Comparison of ENCODE assay signal across 8 cellular contexts in the genomic region with DNA sequence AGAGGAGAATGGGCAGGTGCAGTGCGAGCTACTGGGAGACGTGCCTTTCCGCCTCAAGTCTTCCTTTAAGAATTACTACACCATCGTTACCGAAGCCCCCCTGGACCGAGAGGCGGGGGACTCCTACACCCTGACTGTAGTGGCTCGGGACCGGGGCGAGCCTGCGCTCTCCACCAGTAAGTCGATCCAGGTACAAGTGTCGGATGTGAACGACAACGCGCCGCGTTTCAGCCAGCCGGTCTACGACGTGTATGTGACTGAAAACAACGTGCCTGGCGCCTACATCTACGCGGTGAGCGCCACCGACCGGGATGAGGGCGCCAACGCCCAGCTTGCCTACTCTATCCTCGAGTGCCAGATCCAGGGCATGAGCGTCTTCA. TPM values are rescaled to one million over a fixed set of nuclear protein-coding genes. Genes with fewer than 3 reads are reported as not detected.
DNase-seq lines count a peak whose midpoint lies in the region; ATAC-seq, FAIRE-seq and TF ChIP-seq lines count a peak whose summit lies in the region.

No MANE protein-coding gene starts in this region.

- in situ Hi-C loops in K562 (cut with MboI), result no loop called here

- no peak overlapping the region for H3K27ac Mint-ChIP-seq in MCF 10A (ENCODE audit: low read depth, unreplicated experiment)

- H3K9me3 Mint-ChIP-seq in MCF 10A (ENCODE audit: unreplicated experiment), result peaks cover 5% of the 10 kb centered on the region

- intact Hi-C loops in breast epithelium (cut with DNase I; ENCODE audit: low total_unique reads), result no loop called here
- intact Hi-C loops in MCF 10A (cut with micrococcal nuclease), result no loop called here
- intact Hi-C loops in K562 (cut with micrococcal nuclease), result loop anchor here (10.0 kb wide), 1 partner anchor 164 kb away; no protein-coding TSS in a partner anchor
- intact Hi-C loops in right lobe of liver (cut with DNase I), result no loop called here

- 12% methylated on average over 30 of the region's 32 CpGs for WGBS in K562 (ENCODE audit: insufficient coverage, low coverage, missing lambda C conversion rate)
- 1 to 8% methylated on average over 22 to 29 of the region's 32 CpGs for WGBS in upper lobe of left lung, 2 donors
- WGBS in right lobe of liver (ENCODE audit: insufficient coverage, low coverage, low lambda C conversion rate, missing lambda C conversion rate), result 0% methylated on average over 4 of the region's 32 CpGs

- CTCF ChIA-PET in MCF 10A (lab: Yijun Ruan, JAX) (interaction anchor here (0.7 to 4.9 kb wide), 2 partner anchors 328 to 333 kb away, joined by 3 to 26 read pairs; no protein-coding TSS in a partner anchor), K562 (lab: Yijun Ruan, JAX; ENCODE audit: low intra/inter-chr PET ratio) (no interaction called here)

- no peaks in the 10 kb centered on the region for H3K36me3 Mint-ChIP-seq in MCF 10A (ENCODE audit: insufficient read depth, unreplicated experiment)

- H3K4me3 Mint-ChIP-seq in MCF 10A (ENCODE audit: unreplicated experiment), result no peak overlapping the region

- H3K4me1 Mint-ChIP-seq in MCF 10A (ENCODE audit: insufficient read depth, unreplicated experiment), result peaks cover 7% of the 10 kb centered on the region

- H4K20me1 ChIP-seq in K562 (replicated peaks; ENCODE audit: control insufficient read depth, insufficient read depth, low read length), result no peaks in the 10 kb centered on the region

- DNase-seq in breast epithelium (ENCODE audit: low spot score in 2 of 2), result no peak
- DNase-seq in MCF 10A (ENCODE audit: unreplicated experiment), result no peak
- DNase-seq in K562 (ENCODE audit: extremely low read depth in 1 of 4, low spot score in 3 of 4), result no peak
- peak; percentile 58 for DNase-seq in medulla oblongata (ENCODE audit: extremely low spot score)
- peak in 1 of 2 donors; percentile 62 for DNase-seq in upper lobe of left lung
- DNase-seq in SKM-1 treated with dmso at 0.1 percent for 144 hours (lab: John Stamatoyannopoulos, UW; ENCODE audit: unreplicated experiment), result no peak
- DNase-seq in right lobe of liver, result no peak
- DNase-seq in NCI-H2227 (lab: John Stamatoyannopoulos, UW; ENCODE audit: unreplicated experiment), result no peak

- TF ChIP-seq EP300 in K562 (IDR thresholded peaks at IDR 0.05; ENCODE audit: low read length) (no peak), upper lobe of left lung (IDR thresholded peaks at IDR 0.05) (no peak)

- H3K9me1 ChIP-seq in K562 (ENCODE audit: control insufficient read depth, insufficient read depth, low read length), result no peaks in the 10 kb centered on the region

- H3K27ac ChIP-seq in breast epithelium, result no peak overlapping the region
- H3K27ac ChIP-seq in K562 (ENCODE audit: extremely low read depth, low read depth, low read length), result no peak overlapping the region
- H3K27ac ChIP-seq in upper lobe of left lung, result no peak overlapping the region
- no peak overlapping the region for H3K27ac ChIP-seq in right lobe of liver

- H3K4me1 ChIP-seq in breast epithelium (peaks cover 6 to 32% of the 10 kb centered on the region in 2 donors), K562 (replicated peaks in 1 of 2; ENCODE audit: control insufficient read depth in 2 of 2, insufficient read depth in 2 of 2, low read length in 2 of 2) (peaks cover 0 to 29% of the 10 kb centered on the region in 2 experiments; a peak in 2 of 5 replicates), upper lobe of left lung (peaks cover 39 to 69% (median 56%) of the 10 kb centered on the region in 4 donors), right lobe of liver (peaks cover 0 to 32% (median 0%) of the 10 kb centered on the region in 4 donors)

- H3K27me3 ChIP-seq in breast epithelium (peaks cover 3 to 94% of the 10 kb centered on the region in 2 donors), K562 (ENCODE audit: control insufficient read depth in 2 of 2, insufficient read depth in 2 of 2, low read length in 2 of 2) (no peaks in the 10 kb centered on the region), upper lobe of left lung (peaks cover 0 to 37% (median 19%) of the 10 kb centered on the region in 4 donors), right lobe of liver (peaks cover 0 to 24% of the 10 kb centered on the region in 2 donors)

- ATAC-seq in K562 (no peak), upper lobe of left lung (ENCODE audit: low FRiP score in 2 of 2) (no peak), right lobe of liver (no peak)

- H3K4me3 ChIP-seq in breast epithelium (peak overlapping the region; percentile 6 to 63 (median 42)), K562 (peak overlapping the region; percentile 3; the same call in 1 of the 2 replicates), upper lobe of left lung (peak overlapping the region in 3 of 4 donors; percentile 40 to 47 (median 45)), right lobe of liver (no peak overlapping the region)

- POLR2A ChIA-PET in MCF 10A (lab: Yijun Ruan, JAX) (no interaction called here), K562 (lab: Yijun Ruan, JAX) (no interaction called here)

- H2AFZ ChIP-seq in K562 (ENCODE audit: low read depth, low read length), result peak overlapping the region; percentile 16; the same call in 1 of the 2 replicates

- H3K9ac ChIP-seq in K562 (ENCODE audit: insufficient read depth in 1 of 2, low read depth in 2 of 2, low read length in 2 of 2), result no peak overlapping the region

- FAIRE-seq in K562 (lab: Jason Lieb, UNC), result no peak

- no TSS peak for BruUV-seq in MCF 10A (replicated peaks; lab: Mats Ljungman, UMichigan)
- BruUV-seq in K562 (replicated peaks; lab: Mats Ljungman, UMichigan), result no TSS peak

- no peak for TF ChIP-seq POLR2A in breast epithelium (IDR thresholded peaks at IDR 0.05)
- no peak for TF ChIP-seq POLR2A in K562 (conservative IDR thresholded peaks at IDR 0.05)
- TF ChIP-seq POLR2A in upper lobe of left lung (IDR thresholded peaks at IDR 0.05), result no peak
- TF ChIP-seq POLR2A in right lobe of liver (IDR thresholded peaks at IDR 0.05), result no peak

- H3K27me3 Mint-ChIP-seq in MCF 10A (ENCODE audit: insufficient read depth, unreplicated experiment), result peaks cover 39% of the 10 kb centered on the region

- TF ChIP-seq CTCF in breast epithelium (IDR thresholded peaks at IDR 0.05) (no peak), MCF 10A (IDR thresholded peaks at IDR 0.05; ENCODE audit: unreplicated experiment) (no peak), K562 (IDR thresholded peaks at IDR 0.05 in 2 of 3, conservative IDR thresholded peaks at IDR 0.05 in 1 of 3; ENCODE audit: insufficient read depth in 2 of 3, low read depth in 1 of 3, low read length in 3 of 3) (no peak), upper lobe of left lung (IDR thresholded peaks at IDR 0.05) (no peak), right lobe of liver (IDR thresholded peaks at IDR 0.05) (no peak)

- TF ChIP-seq RAD21 in K562 (CRISPR knock-in tag; conservative IDR thresholded peaks at IDR 0.05 in 1 of 2, IDR thresholded peaks at IDR 0.05 in 1 of 2), result no peak

- H3K4me2 ChIP-seq in K562 (ENCODE audit: insufficient read depth, low read length), result peak overlapping the region; percentile 32; the same call in 1 of the 2 replicates

- no peaks in the 10 kb centered on the region for H3K79me2 ChIP-seq in K562 (ENCODE audit: control insufficient read depth, insufficient read depth, low read length)

- no peaks in the 10 kb centered on the region for H3K9me3 ChIP-seq in breast epithelium
- H3K9me3 ChIP-seq in K562 (replicated peaks; ENCODE audit: control insufficient read depth, insufficient read depth, low read depth, low read length), result no peaks in the 10 kb centered on the region
- no peaks in the 10 kb centered on the region for H3K9me3 ChIP-seq in upper lobe of left lung
- H3K9me3 ChIP-seq in right lobe of liver, result no peaks in the 10 kb centered on the region

- H3K36me3 ChIP-seq in breast epithelium (no peaks in the 10 kb centered on the region), K562 (ENCODE audit: control insufficient read depth, insufficient read depth, low read length) (no peaks in the 10 kb centered on the region), upper lobe of left lung (no peaks in the 10 kb centered on the region), right lobe of liver (no peaks in the 10 kb centered on the region)

TF ChIP-seq in K562, 482 proteins besides CTCF, POLR2A, EP300 and RAD21:
- TF ChIP-seq, protein P1, sequence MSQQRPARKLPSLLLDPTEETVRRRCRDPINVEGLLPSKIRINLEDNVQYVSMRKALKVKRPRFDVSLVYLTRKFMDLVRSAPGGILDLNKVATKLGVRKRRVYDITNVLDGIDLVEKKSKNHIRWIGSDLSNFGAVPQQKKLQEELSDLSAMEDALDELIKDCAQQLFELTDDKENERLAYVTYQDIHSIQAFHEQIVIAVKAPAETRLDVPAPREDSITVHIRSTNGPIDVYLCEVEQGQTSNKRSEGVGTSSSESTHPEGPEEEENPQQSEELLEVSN (IDR thresholded peaks at IDR 0.05; ENCODE audit: borderline replicate concordance in 1 of 2, extremely low read depth in 1 of 2, insufficient read depth in 1 of 2, insufficient read length in 1 of 2, low read depth in 1 of 2, low read length in 1 of 2, poor library complexity in 1 of 2, severe bottlenecking in 1 of 2), result peak in 1 of 2 experiments; percentile 14
- TF ChIP-seq YBX1 (IDR thresholded peaks at IDR 0.05), result no peak
- no peak for TF ChIP-seq HSF4 (CRISPR knock-in tag; IDR thresholded peaks at IDR 0.05; ENCODE audit: borderline replicate concordance)

RNA-seq across cellular contexts. Expression of a gene that starts 2.2 kb away (rescaled TPM):
- under 1 TPM in 2 of 3 donors, not detected in 1; 0.33 to 0.44 TPM for total RNA-seq in breast epithelium
- not detected in 2 replicates for total RNA-seq in MCF 10A (2022)
- 1.7 and 1.9 TPM in 2 replicates for total RNA-seq in K562 (2011; cell fraction: chromatin; rRNA removed; ENCODE audit: low replicate concordance)
- 1.3 and 2.0 TPM in 2 replicates for total RNA-seq in K562 (2011; cell fraction: nucleolus; rRNA removed)
- 1.1 and 2.0 TPM in 2 replicates for total RNA-seq in K562 (2011; cell fraction: nucleoplasm; rRNA removed)
- total RNA-seq in K562 (2014; rRNA removed), result 0.33 and 1.4 TPM in 2 replicates
- 0.19 and 0.22 TPM in 2 replicates for total RNA-seq in K562 (2014; rRNA removed; fragmentation: Illumina TruSeq; extraction: Trizol)
- 0.29 and 0.41 TPM in 2 replicates for total RNA-seq in K562 (2015; rRNA removed; fragmentation: Illumina TruSeq; extraction: Trizol)
- total RNA-seq in K562 (2021), result 0.40 and 0.55 TPM in 2 replicates
- polyA plus RNA-seq in K562 (2011; rRNA removed), result 0.03 and 0.22 TPM in 2 replicates
- polyA plus RNA-seq in K562 (2011; cell fraction: cytosol; rRNA removed), result 0.06 and 0.27 TPM in 2 replicates
- polyA plus RNA-seq in K562 (2011; cell fraction: nucleus; rRNA removed), result 0.06 and 0.68 TPM in 2 replicates
- polyA plus RNA-seq in K562 (2012), result 0.74 and 1.1 TPM in 2 replicates
- 0.45 and 0.68 TPM in 2 replicates for polyA plus RNA-seq in K562 (2014; fragmentation: Illumina TruSeq; extraction: Trizol)
- under 1 TPM; 0.04 to 0.11 TPM for polyA plus RNA-seq in K562 (2014; fragmentation: Nextera tagmentation; extraction: Ambion mirVana)
- 0.50 and 0.61 TPM in 2 replicates for polyA plus RNA-seq in K562 (2014; rRNA removed)
- 0.03 and 0.74 TPM in 2 replicates for polyA minus RNA-seq in K562 (2011; rRNA and poly(A)+ RNA removed)
- polyA minus RNA-seq in K562 (2011; cell fraction: cytosol; rRNA and poly(A)+ RNA removed), result 0.19 TPM in 1 of 2 replicates, not detected in the other
- under 0.01 and 0.94 TPM in 2 replicates for polyA minus RNA-seq in K562 (2011; cell fraction: nucleus; rRNA and poly(A)+ RNA removed)
- 1 to 10 TPM in 1 of 6 donors, under 1 TPM in 4, not detected in 1; 0.39 to 1.3 (median 0.76) TPM for total RNA-seq in upper lobe of left lung
- under 1 TPM in 3 of 6 experiments, not detected in 3; 0.05 to 0.20 (median 0.12) TPM for total RNA-seq in right lobe of liver

Comparison
In these comparisons a context has a peak if more than half of its experiments do, and no peak if none do; other contexts are left out.
1. H3K4me3 ChIP-seq: peak in breast epithelium (3 of 3), K562 (single experiment) and upper lobe of left lung (3 of 4); none in right lobe of liver (0 of 3).